Comparison of ENCODE assay signal across 2 cellular contexts in the genomic region with DNA sequence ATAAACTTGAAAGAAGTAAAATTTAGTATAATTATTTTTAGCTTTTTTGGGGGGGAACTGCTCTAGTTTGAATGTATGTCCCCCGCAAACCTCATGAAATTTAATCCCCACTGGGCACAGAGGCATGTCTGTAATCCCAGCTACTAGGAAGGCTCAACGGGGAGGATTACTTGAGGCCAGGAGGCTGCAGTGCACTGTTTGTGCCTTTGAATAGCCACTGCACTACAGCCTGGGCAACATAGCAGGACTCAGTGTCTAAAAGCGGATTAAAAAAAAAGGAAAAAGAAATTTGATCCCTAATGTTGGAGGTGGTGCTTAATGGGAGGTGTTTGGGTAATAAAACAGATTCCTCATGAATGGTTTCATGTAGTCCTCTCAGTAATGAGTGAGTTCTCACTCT.
TF ChIP-seq lines count a peak whose summit lies in the region.

No MANE protein-coding gene starts in this region.

TF ChIP-seq in HepG2, 621 proteins besides CTCF, POLR2A, EP300 and RAD21:
- no peak for TF ChIP-seq IRX3 (CRISPR knock-in tag; IDR thresholded peaks at IDR 0.05; ENCODE audit: borderline replicate concordance, low read depth)
- TF ChIP-seq NFKBIZ (CRISPR knock-in tag; IDR thresholded peaks at IDR 0.05) = no peak
- TF ChIP-seq, protein P1, sequence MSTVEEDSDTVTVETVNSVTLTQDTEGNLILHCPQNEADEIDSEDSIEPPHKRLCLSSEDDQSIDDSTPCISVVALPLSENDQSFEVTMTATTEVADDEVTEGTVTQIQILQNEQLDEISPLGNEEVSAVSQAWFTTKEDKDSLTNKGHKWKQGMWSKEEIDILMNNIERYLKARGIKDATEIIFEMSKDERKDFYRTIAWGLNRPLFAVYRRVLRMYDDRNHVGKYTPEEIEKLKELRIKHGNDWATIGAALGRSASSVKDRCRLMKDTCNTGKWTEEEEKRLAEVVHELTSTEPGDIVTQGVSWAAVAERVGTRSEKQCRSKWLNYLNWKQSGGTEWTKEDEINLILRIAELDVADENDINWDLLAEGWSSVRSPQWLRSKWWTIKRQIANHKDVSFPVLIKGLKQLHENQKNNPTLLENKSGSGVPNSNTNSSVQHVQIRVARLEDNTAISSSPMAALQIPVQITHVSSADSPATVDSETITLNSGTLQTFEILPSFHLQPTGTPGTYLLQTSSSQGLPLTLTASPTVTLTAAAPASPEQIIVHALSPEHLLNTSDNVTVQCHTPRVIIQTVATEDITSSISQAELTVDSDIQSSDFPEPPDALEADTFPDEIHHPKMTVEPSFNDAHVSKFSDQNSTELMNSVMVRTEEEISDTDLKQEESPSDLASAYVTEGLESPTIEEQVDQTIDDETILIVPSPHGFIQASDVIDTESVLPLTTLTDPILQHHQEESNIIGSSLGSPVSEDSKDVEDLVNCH (CRISPR knock-in tag; IDR thresholded peaks at IDR 0.05) = no peak
- TF ChIP-seq, protein P2, sequence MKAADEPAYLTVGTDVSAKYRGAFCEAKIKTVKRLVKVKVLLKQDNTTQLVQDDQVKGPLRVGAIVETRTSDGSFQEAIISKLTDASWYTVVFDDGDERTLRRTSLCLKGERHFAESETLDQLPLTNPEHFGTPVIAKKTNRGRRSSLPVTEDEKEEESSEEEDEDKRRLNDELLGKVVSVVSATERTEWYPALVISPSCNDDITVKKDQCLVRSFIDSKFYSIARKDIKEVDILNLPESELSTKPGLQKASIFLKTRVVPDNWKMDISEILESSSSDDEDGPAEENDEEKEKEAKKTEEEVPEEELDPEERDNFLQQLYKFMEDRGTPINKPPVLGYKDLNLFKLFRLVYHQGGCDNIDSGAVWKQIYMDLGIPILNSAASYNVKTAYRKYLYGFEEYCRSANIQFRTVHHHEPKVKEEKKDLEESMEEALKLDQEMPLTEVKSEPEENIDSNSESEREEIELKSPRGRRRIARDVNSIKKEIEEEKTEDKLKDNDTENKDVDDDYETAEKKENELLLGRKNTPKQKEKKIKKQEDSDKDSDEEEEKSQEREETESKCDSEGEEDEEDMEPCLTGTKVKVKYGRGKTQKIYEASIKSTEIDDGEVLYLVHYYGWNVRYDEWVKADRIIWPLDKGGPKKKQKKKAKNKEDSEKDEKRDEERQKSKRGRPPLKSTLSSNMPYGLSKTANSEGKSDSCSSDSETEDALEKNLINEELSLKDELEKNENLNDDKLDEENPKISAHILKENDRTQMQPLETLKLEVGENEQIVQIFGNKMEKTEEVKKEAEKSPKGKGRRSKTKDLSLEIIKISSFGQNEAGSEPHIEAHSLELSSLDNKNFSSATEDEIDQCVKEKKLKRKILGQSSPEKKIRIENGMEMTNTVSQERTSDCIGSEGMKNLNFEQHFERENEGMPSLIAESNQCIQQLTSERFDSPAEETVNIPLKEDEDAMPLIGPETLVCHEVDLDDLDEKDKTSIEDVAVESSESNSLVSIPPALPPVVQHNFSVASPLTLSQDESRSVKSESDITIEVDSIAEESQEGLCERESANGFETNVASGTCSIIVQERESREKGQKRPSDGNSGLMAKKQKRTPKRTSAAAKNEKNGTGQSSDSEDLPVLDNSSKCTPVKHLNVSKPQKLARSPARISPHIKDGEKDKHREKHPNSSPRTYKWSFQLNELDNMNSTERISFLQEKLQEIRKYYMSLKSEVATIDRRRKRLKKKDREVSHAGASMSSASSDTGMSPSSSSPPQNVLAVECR (CRISPR knock-in tag; IDR thresholded peaks at IDR 0.05; ENCODE audit: borderline replicate concordance) = no peak

TF ChIP-seq in K562, 482 proteins besides CTCF, POLR2A, EP300 and RAD21:
- TF ChIP-seq MAZ (CRISPR knock-in tag; conservative IDR thresholded peaks at IDR 0.05 in 1 of 2, IDR thresholded peaks at IDR 0.05 in 1 of 2) = no peak
- no peak for TF ChIP-seq CHD2 (IDR thresholded peaks at IDR 0.05; ENCODE audit: low read depth, low read length)
- TF ChIP-seq HNRNPUL1 (IDR thresholded peaks at IDR 0.05; ENCODE audit: low read length) = no peak
- no peak for TF ChIP-seq ETV1 (tag; conservative IDR thresholded peaks at IDR 0.05; ENCODE audit: low read depth)
- TF ChIP-seq EHMT2 (IDR thresholded peaks at IDR 0.05) = no peak
- TF ChIP-seq XRCC5 (IDR thresholded peaks at IDR 0.05; ENCODE audit: low read depth, low read length) = no peak
- no peak for TF ChIP-seq XRCC4 (IDR thresholded peaks at IDR 0.05; ENCODE audit: extremely low read depth, insufficient read depth, insufficient read length)
